In genomic region chr2:175966839-175967238, GRCh38 we compare ENCODE assay signal across 9 cellular contexts.
"Had no signal": no experiment of that assay in that cellular context is flagged by ENCODE, and none has a peak within 500 bp of the region (broad histone marks: within the 10 kb centered on the region; RNA-seq: fewer than 3 reads in every experiment).

No MANE protein-coding gene starts in this region.

- H3K9me3 ChIP-seq: HAP-1 had no signal

- H3K4me3 Mint-ChIP-seq: GM23338, H9, HFFc6 had no signal

- DNase-seq: GM23248, GOT3, H7, H9, HCEC 1CT, HFFc6 had no signal

- H3K4me3 ChIP-seq: GM23248, GM23338, HAP-1 had no signal

- H3K27ac ChIP-seq: GM23248 had no signal

- H3K9ac ChIP-seq: GM23248 had no signal

- H3K27ac Mint-ChIP-seq: GM23338, H9, HFFc6 had no signal

- ATAC-seq: GM23338, HCT116 had no signal

- H3K4me1 Mint-ChIP-seq: GM23338, H9 had no signal

- H3K36me3 ChIP-seq: HAP-1 had no signal
